In the genomic region with DNA sequence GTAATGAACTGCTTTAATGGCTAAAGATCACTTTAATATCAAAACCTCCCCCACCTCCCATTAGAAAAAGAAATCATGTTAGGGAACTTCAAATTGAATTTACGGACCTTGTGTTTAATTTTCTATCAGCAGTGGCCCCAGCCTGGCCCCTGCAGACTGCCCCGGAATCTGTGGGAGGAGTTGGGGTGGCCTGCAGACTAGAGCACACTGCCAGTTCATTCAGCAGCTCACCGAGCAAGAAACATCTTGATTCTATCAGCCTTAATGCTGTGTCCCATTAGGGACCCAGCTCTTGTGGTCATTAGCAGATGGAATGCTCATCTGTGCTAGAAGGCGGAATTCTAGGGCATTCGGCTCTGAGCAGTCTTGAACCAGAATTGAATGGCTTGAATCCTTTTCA, we compare ENCODE assay signal across 14 cellular contexts. TPM values are rescaled to one million over a fixed set of nuclear protein-coding genes. Genes with fewer than 3 reads are reported as not detected.
DNase-seq lines count a peak whose midpoint lies in the region; ATAC-seq and TF ChIP-seq lines count a peak whose summit lies in the region.
"Had no signal": no experiment of that assay in that cellular context is flagged by ENCODE, and none has a peak within 500 bp of the region (broad histone marks: within the 10 kb centered on the region; RNA-seq: fewer than 3 reads in every experiment).

No MANE protein-coding gene starts in this region.

- no peaks in the 10 kb centered on the region for H3K27me3 ChIP-seq in PC-9 (ENCODE audit: insufficient read depth, low read depth)
- no peaks in the 10 kb centered on the region for H3K27me3 ChIP-seq in esophagus squamous epithelium

- ATAC-seq in GM21576 (IDR thresholded peaks at IDR 0.05; ENCODE audit: unreplicated experiment) (no peak), T-cell (replicated peaks in 1 of 4) (no peak), HG03097 (IDR thresholded peaks at IDR 0.05; ENCODE audit: low FRiP score, unreplicated experiment) (no peak)
- ATAC-seq: lower lobe of right lung had no signal

- CTCF ChIA-PET in PC-9 (lab: Charles Lee) = no interaction called here
- CTCF ChIA-PET in T-cell (lab: Charles Lee) = no interaction called here

- intact Hi-C loops in PC-9 (cut with micrococcal nuclease; ENCODE audit: unreplicated experiment) = no loop called here
- intact Hi-C loops in esophagus squamous epithelium (cut with DNase I) = no loop called here

- no TSS peak for BruUV-seq in PC-9 (replicated peaks; lab: Mats Ljungman, UMichigan)

- no peak overlapping the region for H2AFZ ChIP-seq in PC-9

- H3K4me2 ChIP-seq in PC-9 = no peak overlapping the region

- peaks cover 98% of the 10 kb centered on the region for H3K79me2 ChIP-seq in PC-9 (ENCODE audit: low read depth)

- TF ChIP-seq POLR2A in esophagus squamous epithelium (IDR thresholded peaks at IDR 0.05) = no peak

- peak; percentile 86 for DNase-seq in AG10803 (ENCODE audit: low read depth)
- no peak for DNase-seq in PC-9
- DNase-seq in esophagus squamous epithelium (lab: John Stamatoyannopoulos, UW) = no peak
- DNase-seq in progenitor cell of endocrine pancreas (ENCODE audit: low spot score, unreplicated experiment) = no peak
- no peak for DNase-seq in T-cell
- no peak for DNase-seq in SHP77 treated with DMSO at 0.1 percent for 48 hours (lab: John Stamatoyannopoulos, UW)
- DNase-seq: activated CD8-positive, alpha-beta memory T cell treated with anti-CD3 and anti-CD28 coated beads for 24 hours; activated gamma-delta T cell; lower lobe of right lung; NCI-H1417 treated with DMSO at 0.1 percent for 48 hours; NCI-H524; SIG-M5 had no signal

- H3K4me3 ChIP-seq in AG10803 (ENCODE audit: low read length) (no peak overlapping the region), PC-9 (no peak overlapping the region), esophagus squamous epithelium (no peak overlapping the region)
- H3K4me3 ChIP-seq: lower lobe of right lung had no signal

- peak overlapping the region; percentile 26; the same call in 1 of the 2 replicates for H3K27ac ChIP-seq in PC-9
- H3K27ac ChIP-seq in esophagus squamous epithelium = peak overlapping the region; percentile 43 to 83 (median 71)
- H3K27ac ChIP-seq: lower lobe of right lung had no signal

- TF ChIP-seq CTCF in AG10803 (conservative IDR thresholded peaks at IDR 0.05; ENCODE audit: low read length) = no peak
- no peak for TF ChIP-seq CTCF in PC-9 (conservative IDR thresholded peaks at IDR 0.05)
- no peak for TF ChIP-seq CTCF in esophagus squamous epithelium (IDR thresholded peaks at IDR 0.05)
- no peak for TF ChIP-seq CTCF in progenitor cell of endocrine pancreas (IDR thresholded peaks at IDR 0.05; ENCODE audit: unreplicated experiment)

- H3K4me1 ChIP-seq in PC-9 (replicated peaks; ENCODE audit: insufficient read depth) = peaks cover 27% of the 10 kb centered on the region
- H3K4me1 ChIP-seq in esophagus squamous epithelium = peaks cover 7 to 90% (median 38%) of the 10 kb centered on the region in 3 donors

- no peaks in the 10 kb centered on the region for H3K27me3 Mint-ChIP-seq in progenitor cell of endocrine pancreas
- no peaks in the 10 kb centered on the region for H3K27me3 Mint-ChIP-seq in T-cell

- H3K4me1 Mint-ChIP-seq in progenitor cell of endocrine pancreas (ENCODE audit: low read depth) (peaks cover 52% of the 10 kb centered on the region), T-cell (peaks cover 22 to 44% (median 23%) of the 10 kb centered on the region in 3 donors)

- H3K36me3 Mint-ChIP-seq in progenitor cell of endocrine pancreas (ENCODE audit: insufficient read depth) (no peaks in the 10 kb centered on the region), T-cell (peaks cover 1% of the 10 kb centered on the region)

- peak overlapping the region; percentile 88 for H3K27ac Mint-ChIP-seq in progenitor cell of endocrine pancreas
- H3K27ac Mint-ChIP-seq in T-cell = no peak overlapping the region

- H3K4me3 Mint-ChIP-seq in progenitor cell of endocrine pancreas (ENCODE audit: low read depth) = no peak overlapping the region
- H3K4me3 Mint-ChIP-seq in T-cell = no peak overlapping the region

- H3F3A ChIP-seq in PC-9 (ENCODE audit: insufficient read depth, low read depth) = peaks cover 42% of the 10 kb centered on the region; the same call in 1 of the 2 replicates

- peaks cover 49% of the 10 kb centered on the region for H4K20me1 ChIP-seq in PC-9 (ENCODE audit: insufficient read depth)

- H3K9me3 Mint-ChIP-seq in progenitor cell of endocrine pancreas (ENCODE audit: low read depth) = no peaks in the 10 kb centered on the region
- H3K9me3 Mint-ChIP-seq in T-cell = no peaks in the 10 kb centered on the region

- H3K36me3 ChIP-seq in PC-9 (ENCODE audit: low read depth) = 0 out of 2 replicates have a peak, but pooled peaks cover 7% of the 10 kb centered on the region
- H3K36me3 ChIP-seq in esophagus squamous epithelium = no peaks in the 10 kb centered on the region
- H3K36me3 ChIP-seq: lower lobe of right lung had no signal

- H3K9me2 ChIP-seq in PC-9 (ENCODE audit: insufficient read depth) = no peaks in the 10 kb centered on the region

- 57 to 72% methylated on average over 5 of the region's 5 CpGs for WGBS in esophagus squamous epithelium, 2 donors

- H3K9me3 ChIP-seq in PC-9 (ENCODE audit: insufficient read depth, low read depth) = no peaks in the 10 kb centered on the region
- H3K9me3 ChIP-seq in esophagus squamous epithelium = no peaks in the 10 kb centered on the region
- H3K9me3 ChIP-seq: lower lobe of right lung had no signal

- POLR2A ChIA-PET in PC-9 (lab: Charles Lee; ENCODE audit: unreplicated experiment) = no interaction called here
- POLR2A ChIA-PET in T-cell (lab: Charles Lee) = no interaction called here

RNA-seq across cellular contexts. Expression of gene FLNB, which starts 54.2 kb away (rescaled TPM):
- 349 and 361 TPM in 2 replicates for total RNA-seq in PC-9 (2021)
- 10 to 100 TPM; 65.4 to 77.0 (median 71.5) TPM for total RNA-seq in esophagus squamous epithelium
- total RNA-seq in progenitor cell of endocrine pancreas = 103 and 112 TPM in 2 replicates
- 10 to 100 TPM; 37.0 to 79.7 (median 39.4) TPM for total RNA-seq in T-cell
